11 cellular contexts compared by ENCODE assay signal in genomic region chr20:953742-954141, GRCh38. TPM values are rescaled to one million over a fixed set of nuclear protein-coding genes. Genes with fewer than 3 reads are reported as not detected.
A peak's percentile ranks its signal among the peaks of the same experiment; 100 is the strongest.
DNase-seq lines count a peak whose midpoint lies in the region; ATAC-seq and TF ChIP-seq lines count a peak whose summit lies in the region.
"Had no signal": no experiment of that assay in that cellular context is flagged by ENCODE, and none has a peak within 500 bp of the region (broad histone marks: within the 10 kb centered on the region; RNA-seq: fewer than 3 reads in every experiment).

No MANE protein-coding gene starts in this region.

- no peaks in the 10 kb centered on the region for H4K20me1 ChIP-seq in MM.1S (ENCODE audit: insufficient read depth, low read length)

- H2AFZ ChIP-seq in MM.1S (ENCODE audit: low read length) = no peak overlapping the region

- H3K27me3 ChIP-seq in MM.1S (replicated peaks; ENCODE audit: insufficient read depth, low read length) = peaks cover 39% of the 10 kb centered on the region

- DNase-seq in NCI-H1417 (lab: John Stamatoyannopoulos, UW) (peak in 2 of 3 experiments; percentile 21 to 42), NCI-H1417 treated with DMSO at 0.1 percent for 48 hours (lab: John Stamatoyannopoulos, UW) (no peak), MM.1S (no peak), choroid plexus epithelial cell (ENCODE audit: low read depth) (peak; percentile 7), retina (peak; percentile 18), NCI-H2081 treated with DMSO at 0.1 percent for 48 hours (lab: John Stamatoyannopoulos, UW) (no peak), cerebellar cortex (ENCODE audit: low spot score) (no peak)
- DNase-seq in natural killer cell treated with Interleukin-12 subunit alpha and Interleukin-12 subunit beta and Interleukin-15 and Interleukin-18, amount 100 ng/mL, for 72 hours (ENCODE audit: low spot score) = no peak
- DNase-seq: activated gamma-delta T cell had no signal

- no peaks in the 10 kb centered on the region for H3K79me2 ChIP-seq in MM.1S (ENCODE audit: low read length)

- no peaks in the 10 kb centered on the region for H3F3A ChIP-seq in MM.1S (ENCODE audit: insufficient read depth, low read length)

- H3K4me1 Mint-ChIP-seq in natural killer cell treated with Interleukin-12 subunit alpha and Interleukin-12 subunit beta and Interleukin-15 and Interleukin-18, amount 100 ng/mL, for 72 hours (ENCODE audit: low read depth in 2 of 2) = no peaks in the 10 kb centered on the region

- no peak for ATAC-seq in natural killer cell treated with Interleukin-12 subunit alpha and Interleukin-12 subunit beta and Interleukin-15 and Interleukin-18, amount 100 ng/mL, for 72 hours

- H3K4me3 ChIP-seq in MM.1S (ENCODE audit: low read length) = no peak overlapping the region
- H3K4me3 ChIP-seq in choroid plexus epithelial cell (ENCODE audit: low read depth, low read length) = no peak overlapping the region
- H3K4me3 ChIP-seq: right atrium auricular region had no signal

- no peaks in the 10 kb centered on the region for H3K36me3 Mint-ChIP-seq in natural killer cell treated with Interleukin-12 subunit alpha and Interleukin-12 subunit beta and Interleukin-15 and Interleukin-18, amount 100 ng/mL, for 72 hours

- peaks cover 35 to 53% of the 10 kb centered on the region in 2 donors for H3K27me3 Mint-ChIP-seq in natural killer cell treated with Interleukin-12 subunit alpha and Interleukin-12 subunit beta and Interleukin-15 and Interleukin-18, amount 100 ng/mL, for 72 hours

- H3K9me3 ChIP-seq in MM.1S (replicated peaks; ENCODE audit: insufficient read depth, low read length) = no peaks in the 10 kb centered on the region
- H3K9me3 ChIP-seq: right atrium auricular region had no signal

- H3K4me2 ChIP-seq in MM.1S (ENCODE audit: low read depth, low read length) = peak overlapping the region; percentile 29; the same call in 1 of the 2 replicates

- H3K4me3 Mint-ChIP-seq in natural killer cell treated with Interleukin-12 subunit alpha and Interleukin-12 subunit beta and Interleukin-15 and Interleukin-18, amount 100 ng/mL, for 72 hours = no peak overlapping the region

- H3K9me2 ChIP-seq in MM.1S (replicated peaks; ENCODE audit: insufficient read depth, low read length) = no peaks in the 10 kb centered on the region

- H3K9ac ChIP-seq in MM.1S (ENCODE audit: low read length) = no peak overlapping the region

- TF ChIP-seq CTCF in MM.1S (IDR thresholded peaks at IDR 0.05; ENCODE audit: low read length) (peak; percentile 30), choroid plexus epithelial cell (conservative IDR thresholded peaks at IDR 0.05; ENCODE audit: low read depth, low read length) (peak; percentile 49)

- no peak overlapping the region for H3K27ac ChIP-seq in MM.1S (ENCODE audit: low read length)
- H3K27ac ChIP-seq: right atrium auricular region had no signal

- no peaks in the 10 kb centered on the region for H3K36me3 ChIP-seq in MM.1S (replicated peaks; ENCODE audit: insufficient read depth, low read length)
- H3K36me3 ChIP-seq: right atrium auricular region had no signal

- no peaks in the 10 kb centered on the region for H3K4me1 ChIP-seq in MM.1S (ENCODE audit: low read length)

- no peaks in the 10 kb centered on the region for H3K9me3 Mint-ChIP-seq in natural killer cell treated with Interleukin-12 subunit alpha and Interleukin-12 subunit beta and Interleukin-15 and Interleukin-18, amount 100 ng/mL, for 72 hours

- H3K27ac Mint-ChIP-seq in natural killer cell treated with Interleukin-12 subunit alpha and Interleukin-12 subunit beta and Interleukin-15 and Interleukin-18, amount 100 ng/mL, for 72 hours = no peak overlapping the region

RNA-seq across cellular contexts. Expression of gene ANGPT4, which starts 37.6 kb away (rescaled TPM):
- not detected for total RNA-seq in natural killer cell treated with Interleukin-12 subunit alpha and Interleukin-12 subunit beta and Interleukin-15 and Interleukin-18, amount 100 ng/mL, for 72 hours

RNA-seq across cellular contexts. Expression of gene RSPO4, which starts 48.4 kb away (rescaled TPM):
- total RNA-seq in natural killer cell treated with Interleukin-12 subunit alpha and Interleukin-12 subunit beta and Interleukin-15 and Interleukin-18, amount 100 ng/mL, for 72 hours = under 1 TPM in 1 of 2 donors, not detected in 1; 0.19 TPM
- total RNA-seq: liver had no signal

Comparison
In these comparisons a context has a peak if more than half of its experiments do, and no peak if none do; other contexts are left out.
1. DNase-seq: peak in NCI-H1417 (2 of 3), choroid plexus epithelial cell (single experiment) and retina (single experiment); none in NCI-H1417 treated with DMSO at 0.1 percent for 48 hours (single experiment), MM.1S (single experiment), natural killer cell treated with Interleukin-12 subunit alpha and Interleukin-12 subunit beta and Interleukin-15 and Interleukin-18, amount 100 ng/mL, for 72 hours (single experiment), NCI-H2081 treated with DMSO at 0.1 percent for 48 hours (single experiment) and cerebellar cortex (single experiment).